In genomic region chr6:111090766-111091165, GRCh38 we compare ENCODE assay signal across 24 cellular contexts. TPM values are rescaled to one million over a fixed set of nuclear protein-coding genes. Genes with fewer than 3 reads are reported as not detected.
DNase-seq lines count a peak whose midpoint lies in the region; ATAC-seq and TF ChIP-seq lines count a peak whose summit lies in the region.
"Had no signal": no experiment of that assay in that cellular context is flagged by ENCODE, and none has a peak within 500 bp of the region (broad histone marks: within the 10 kb centered on the region; RNA-seq: fewer than 3 reads in every experiment).

No MANE protein-coding gene starts in this region.

- H3K79me2 ChIP-seq in GM23338 (replicated peaks; ENCODE audit: insufficient read depth): peaks cover 50% of the 10 kb centered on the region

- H3K4me1 Mint-ChIP-seq in GM23338: peaks cover 41% of the 10 kb centered on the region
- peaks cover 45% of the 10 kb centered on the region for H3K4me1 Mint-ChIP-seq in brain
- H3K4me1 Mint-ChIP-seq in activated CD8-positive, alpha-beta T cell treated with anti-CD3 and anti-CD28 coated beads, Interleukin-2, amount 10 ng/mL, durations not matched to agents 7 days and 5 days (ENCODE audit: low read depth): peaks cover 29% of the 10 kb centered on the region
- peaks cover 39% of the 10 kb centered on the region for H3K4me1 Mint-ChIP-seq in activated CD8-positive, alpha-beta T cell treated with anti-CD3 and anti-CD28 coated beads for 36 hours (ENCODE audit: low read depth)

- WGBS in psoas muscle, 3 donors: 38 to 75% (median 52%) methylated on average over 4 of the region's 4 CpGs

- DNase-seq in GM23338 (ENCODE audit: low spot score) (no peak), psoas muscle (no peak)
- DNase-seq in activated CD8-positive, alpha-beta T cell treated with anti-CD3 and anti-CD28 coated beads, Interleukin-2, amount 10 ng/mL, durations not matched to agents 7 days and 5 days: no peak
- no peak for DNase-seq in activated CD8-positive, alpha-beta T cell treated with anti-CD3 and anti-CD28 coated beads for 36 hours
- DNase-seq: CD8-positive, alpha-beta memory T cell; DMS 273 treated with DMSO at 0.1 percent for 48 hours; DND-41; HCEC 1CT; KBM-7; MG63; NCI-H1105 treated with DMSO at 0.1 percent for 48 hours; NCI-H146; NCI-H1930; NCI-H2107; NCI-H446; NCI-H524 treated with DMSO at 0.1 percent for 48 hours; NCI-H774; NK-92 treated with Interleukin-12 subunit alpha and Interleukin-12 subunit beta, amount 100 ng/mL, for 24 hours; PC-3; SK-N-SH; SW 1271 had no signal

- intact Hi-C loops in psoas muscle (cut with DNase I): no loop called here
- intact Hi-C loops in activated CD8-positive, alpha-beta T cell treated with anti-CD3 and anti-CD28 coated beads for 36 hours (cut with micrococcal nuclease): no loop called here

- H3K27ac ChIP-seq in GM23338 (ENCODE audit: low read depth) (no peak overlapping the region), psoas muscle (peak overlapping the region; percentile 87)

- no peaks in the 10 kb centered on the region for H3K9me3 Mint-ChIP-seq in GM23338
- peaks cover 0 to 2% (median 0%) of the 10 kb centered on the region in 5 experiments for H3K9me3 Mint-ChIP-seq in brain
- H3K9me3 Mint-ChIP-seq in activated CD8-positive, alpha-beta T cell treated with anti-CD3 and anti-CD28 coated beads, Interleukin-2, amount 10 ng/mL, durations not matched to agents 7 days and 5 days (ENCODE audit: insufficient read depth): no peaks in the 10 kb centered on the region
- peaks cover 4% of the 10 kb centered on the region for H3K9me3 Mint-ChIP-seq in activated CD8-positive, alpha-beta T cell treated with anti-CD3 and anti-CD28 coated beads for 36 hours
- H3K9me3 Mint-ChIP-seq: CD8-positive, alpha-beta memory T cell had no signal

- H2AFZ ChIP-seq in GM23338: no peak overlapping the region

- H3K27me3 Mint-ChIP-seq in GM23338 (ENCODE audit: insufficient read depth, low read depth, poor library complexity) (peaks cover 21% of the 10 kb centered on the region), brain (peaks cover 34% of the 10 kb centered on the region)
- no peaks in the 10 kb centered on the region for H3K27me3 Mint-ChIP-seq in activated CD8-positive, alpha-beta T cell treated with anti-CD3 and anti-CD28 coated beads, Interleukin-2, amount 10 ng/mL, durations not matched to agents 7 days and 5 days (ENCODE audit: low read depth)
- peaks cover 9% of the 10 kb centered on the region for H3K27me3 Mint-ChIP-seq in activated CD8-positive, alpha-beta T cell treated with anti-CD3 and anti-CD28 coated beads for 36 hours

- no peaks in the 10 kb centered on the region for H3K9me3 ChIP-seq in psoas muscle
- H3K9me3 ChIP-seq: MG63, SK-N-SH had no signal

- H3K4me3 Mint-ChIP-seq in GM23338: 0 out of 3 replicates have a peak overlapping the region, but pooled peaks have one; percentile 22
- peak overlapping the region in 3 of 5 experiments; percentile 46 to 93 (median 82) for H3K4me3 Mint-ChIP-seq in brain
- no peak overlapping the region for H3K4me3 Mint-ChIP-seq in activated CD8-positive, alpha-beta T cell treated with anti-CD3 and anti-CD28 coated beads, Interleukin-2, amount 10 ng/mL, durations not matched to agents 7 days and 5 days
- no peak overlapping the region for H3K4me3 Mint-ChIP-seq in activated CD8-positive, alpha-beta T cell treated with anti-CD3 and anti-CD28 coated beads for 36 hours

- no peaks in the 10 kb centered on the region for H3F3A ChIP-seq in GM23338 (replicated peaks; ENCODE audit: low read depth)

- H3K27ac Mint-ChIP-seq in GM23338: no peak overlapping the region
- no peak overlapping the region for H3K27ac Mint-ChIP-seq in brain
- no peak overlapping the region for H3K27ac Mint-ChIP-seq in activated CD8-positive, alpha-beta T cell treated with anti-CD3 and anti-CD28 coated beads, Interleukin-2, amount 10 ng/mL, durations not matched to agents 7 days and 5 days
- no peak overlapping the region for H3K27ac Mint-ChIP-seq in activated CD8-positive, alpha-beta T cell treated with anti-CD3 and anti-CD28 coated beads for 36 hours
- H3K27ac Mint-ChIP-seq: CD8-positive, alpha-beta memory T cell had no signal

- H3K4me1 ChIP-seq in GM23338 (ENCODE audit: insufficient read depth) (peaks cover 29% of the 10 kb centered on the region), psoas muscle (peaks cover 34% of the 10 kb centered on the region)

- ATAC-seq in GM23338: no peak
- ATAC-seq in psoas muscle: peak in 1 of 4 donors; percentile 56
- ATAC-seq in activated CD8-positive, alpha-beta T cell treated with anti-CD3 and anti-CD28 coated beads, Interleukin-2, amount 10 ng/mL, durations not matched to agents 7 days and 5 days: no peak
- no peak for ATAC-seq in activated CD8-positive, alpha-beta T cell treated with anti-CD3 and anti-CD28 coated beads for 36 hours
- no peak for ATAC-seq in GM19324 (IDR thresholded peaks at IDR 0.05; ENCODE audit: low FRiP score, unreplicated experiment)
- no peak for ATAC-seq in HG03095 (IDR thresholded peaks at IDR 0.05; ENCODE audit: unreplicated experiment)
- ATAC-seq: PC-3 had no signal

- no peaks in the 10 kb centered on the region for H3K36me3 ChIP-seq in GM23338 (ENCODE audit: insufficient read depth)
- H3K36me3 ChIP-seq in psoas muscle (ENCODE audit: insufficient read depth in 1 of 2, low read depth in 1 of 2): no peaks in the 10 kb centered on the region
- H3K36me3 ChIP-seq: MG63 had no signal

- H3K9me2 ChIP-seq in GM23338 (ENCODE audit: insufficient read depth): no peaks in the 10 kb centered on the region
- H3K9me2 ChIP-seq: SK-N-SH had no signal

- H3K27me3 ChIP-seq in GM23338 (ENCODE audit: insufficient read depth) (peaks cover 16% of the 10 kb centered on the region), psoas muscle (ENCODE audit: insufficient read depth in 3 of 3, low read length in 2 of 3) (peaks cover 0 to 4% (median 3%) of the 10 kb centered on the region in 3 donors)

- no peak for TF ChIP-seq CTCF in GM23338 (conservative IDR thresholded peaks at IDR 0.05; ENCODE audit: low read depth in 2 of 2)
- no peak for TF ChIP-seq CTCF in brain (conservative IDR thresholded peaks at IDR 0.05)
- no peak for TF ChIP-seq CTCF in psoas muscle (IDR thresholded peaks at IDR 0.05)
- no peak for TF ChIP-seq CTCF in activated CD8-positive, alpha-beta T cell treated with anti-CD3 and anti-CD28 coated beads for 36 hours (IDR thresholded peaks at IDR 0.05)

- CTCF ChIA-PET in activated CD8-positive, alpha-beta T cell treated with anti-CD3 and anti-CD28 coated beads, Interleukin-2, amount 10 ng/mL, durations not matched to agents 7 days and 5 days (lab: Charles Lee): no interaction called here
- CTCF ChIA-PET in activated CD8-positive, alpha-beta T cell treated with anti-CD3 and anti-CD28 coated beads for 36 hours (lab: Charles Lee): interaction anchor here (1.0 to 1.8 kb wide), 2 partner anchors 33 to 79 kb away, joined by 4 read pairs; no protein-coding TSS in a partner anchor

- POLR2A ChIA-PET in activated CD8-positive, alpha-beta T cell treated with anti-CD3 and anti-CD28 coated beads, Interleukin-2, amount 10 ng/mL, durations not matched to agents 7 days and 5 days (lab: Charles Lee): no interaction called here
- POLR2A ChIA-PET in activated CD8-positive, alpha-beta T cell treated with anti-CD3 and anti-CD28 coated beads for 36 hours (lab: Charles Lee): no interaction called here

- H3K4me3 ChIP-seq in GM23338 (0 out of 2 replicates have a peak overlapping the region, but pooled peaks have one; percentile 78), psoas muscle (peak overlapping the region; percentile 92)
- H3K4me3 ChIP-seq: MG63 had no signal

- peak overlapping the region; percentile 97 for H3K4me2 ChIP-seq in GM23338
- H3K4me2 ChIP-seq: SK-N-SH had no signal

- no peaks in the 10 kb centered on the region for H4K20me1 ChIP-seq in GM23338 (replicated peaks; ENCODE audit: insufficient read depth)

- H3K36me3 Mint-ChIP-seq in GM23338 (ENCODE audit: low read depth) (peaks cover 7% of the 10 kb centered on the region), brain (no peaks in the 10 kb centered on the region)
- H3K36me3 Mint-ChIP-seq in activated CD8-positive, alpha-beta T cell treated with anti-CD3 and anti-CD28 coated beads, Interleukin-2, amount 10 ng/mL, durations not matched to agents 7 days and 5 days (ENCODE audit: low read depth): peaks cover 2% of the 10 kb centered on the region
- peaks cover 3% of the 10 kb centered on the region for H3K36me3 Mint-ChIP-seq in activated CD8-positive, alpha-beta T cell treated with anti-CD3 and anti-CD28 coated beads for 36 hours (ENCODE audit: low read depth)
- H3K36me3 Mint-ChIP-seq: CD8-positive, alpha-beta memory T cell had no signal

RNA-seq across cellular contexts. Expression of gene SLC16A10, which starts 3.5 kb away (rescaled TPM):
- total RNA-seq in GM23338 (2014; rRNA removed; shearing (Covaris generic)): 30.9 and 37.6 TPM in 2 replicates
- polyA plus RNA-seq in GM23338 (2016; fragmentation: Nextera tagmentation; extraction: Ambion mirVana): 10.5 and 12.1 TPM in 2 replicates
- 1.6 TPM for polyA plus RNA-seq in brain (ENCODE audit: insufficient read depth, low read depth, low replicate concordance)
- 100 to 1,000 TPM in 1 of 4 donors, 10 to 100 TPM in 3; 33.9 to 106 (median 56.1) TPM for total RNA-seq in psoas muscle
- 10 to 100 TPM; 13.9 to 50.3 (median 39.3) TPM for polyA plus RNA-seq in psoas muscle
- total RNA-seq in activated CD8-positive, alpha-beta T cell treated with anti-CD3 and anti-CD28 coated beads, Interleukin-2, amount 10 ng/mL, durations not matched to agents 7 days and 5 days: 1 to 10 TPM; 6.3 to 6.4 TPM
- 10 to 100 TPM; 11.5 to 12.2 TPM for total RNA-seq in activated CD8-positive, alpha-beta T cell treated with anti-CD3 and anti-CD28 coated beads for 36 hours

Comparison
In these comparisons a context has a peak if more than half of its experiments do, and no peak if none do; other contexts are left out.
1. H3K4me3 Mint-ChIP-seq: peak in GM23338 (single experiment) and brain (3 of 5); none in activated CD8-positive, alpha-beta T cell treated with anti-CD3 and anti-CD28 coated beads, Interleukin-2, amount 10 ng/mL, durations not matched to agents 7 days and 5 days (single experiment) and activated CD8-positive, alpha-beta T cell treated with anti-CD3 and anti-CD28 coated beads for 36 hours (single experiment).